1 cellular context compared by ENCODE assay signal in the genomic region with DNA sequence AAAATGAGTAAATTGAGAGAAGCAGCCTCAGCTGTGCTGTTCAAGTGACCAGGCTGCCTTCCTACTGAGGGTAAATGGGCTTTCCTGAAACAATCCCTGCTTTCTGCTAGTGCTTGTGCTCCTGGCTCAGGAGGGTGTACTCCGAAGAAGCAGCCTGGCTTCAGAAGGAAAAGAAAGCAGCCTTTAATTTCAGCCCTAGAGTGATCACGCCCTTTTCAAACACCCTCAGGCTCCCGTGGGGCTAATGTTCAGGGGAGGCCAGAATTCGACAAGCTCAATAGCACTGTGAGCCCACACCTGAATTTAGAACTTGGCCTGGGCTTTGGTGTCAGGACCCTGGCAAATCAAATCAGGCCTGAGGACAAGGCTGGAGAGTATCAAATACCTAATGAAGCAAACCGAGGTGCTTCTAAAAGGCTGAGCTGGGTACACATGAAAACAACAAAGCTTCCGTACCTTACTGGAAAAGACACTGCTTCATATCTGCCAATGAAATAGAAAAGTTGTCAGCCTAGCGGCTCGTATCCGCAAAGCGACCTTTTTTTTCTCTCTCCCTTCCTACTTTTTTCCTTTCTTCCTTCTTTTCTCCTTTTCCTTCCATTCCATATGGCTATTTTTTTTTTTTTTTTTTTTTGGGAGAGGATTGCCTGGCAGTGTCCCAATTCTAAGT.
TF ChIP-seq lines count a peak whose summit lies in the region.

No MANE protein-coding gene starts in this region.

TF ChIP-seq in IMR-90, 13 proteins besides CTCF, POLR2A, EP300 and RAD21 (continued from another document):
- TF ChIP-seq, protein P1, sequence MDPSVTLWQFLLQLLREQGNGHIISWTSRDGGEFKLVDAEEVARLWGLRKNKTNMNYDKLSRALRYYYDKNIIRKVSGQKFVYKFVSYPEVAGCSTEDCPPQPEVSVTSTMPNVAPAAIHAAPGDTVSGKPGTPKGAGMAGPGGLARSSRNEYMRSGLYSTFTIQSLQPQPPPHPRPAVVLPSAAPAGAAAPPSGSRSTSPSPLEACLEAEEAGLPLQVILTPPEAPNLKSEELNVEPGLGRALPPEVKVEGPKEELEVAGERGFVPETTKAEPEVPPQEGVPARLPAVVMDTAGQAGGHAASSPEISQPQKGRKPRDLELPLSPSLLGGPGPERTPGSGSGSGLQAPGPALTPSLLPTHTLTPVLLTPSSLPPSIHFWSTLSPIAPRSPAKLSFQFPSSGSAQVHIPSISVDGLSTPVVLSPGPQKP (IDR thresholded peaks at IDR 0.05; ENCODE audit: borderline replicate concordance, low read depth, low read length) = no peak
- TF ChIP-seq FOS (IDR thresholded peaks at IDR 0.05; ENCODE audit: low read depth, low read length) (no peak), CHD1 (IDR thresholded peaks at IDR 0.05; ENCODE audit: low read depth, low read length) (no peak), RCOR1 (IDR thresholded peaks at IDR 0.05; ENCODE audit: insufficient replicate concordance, low read length) (no peak), MXI1 (IDR thresholded peaks at IDR 0.05; ENCODE audit: borderline replicate concordance, low read depth, low read length) (no peak), BHLHE40 (IDR thresholded peaks at IDR 0.05; ENCODE audit: low read depth, low read length) (no peak)
- TF ChIP-seq, protein P2, sequence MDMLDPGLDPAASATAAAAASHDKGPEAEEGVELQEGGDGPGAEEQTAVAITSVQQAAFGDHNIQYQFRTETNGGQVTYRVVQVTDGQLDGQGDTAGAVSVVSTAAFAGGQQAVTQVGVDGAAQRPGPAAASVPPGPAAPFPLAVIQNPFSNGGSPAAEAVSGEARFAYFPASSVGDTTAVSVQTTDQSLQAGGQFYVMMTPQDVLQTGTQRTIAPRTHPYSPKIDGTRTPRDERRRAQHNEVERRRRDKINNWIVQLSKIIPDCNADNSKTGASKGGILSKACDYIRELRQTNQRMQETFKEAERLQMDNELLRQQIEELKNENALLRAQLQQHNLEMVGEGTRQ (IDR thresholded peaks at IDR 0.05; ENCODE audit: low read depth, low read length) = no peak
